22 cellular contexts compared by ENCODE assay signal in genomic region chr20:51368461-51369211, GRCh38.
DNase-seq lines count a peak whose midpoint lies in the region; ATAC-seq and TF ChIP-seq lines count a peak whose summit lies in the region.
"Had no signal": no experiment of that assay in that cellular context is flagged by ENCODE, and none has a peak within 500 bp of the region (broad histone marks: within the 10 kb centered on the region; RNA-seq: fewer than 3 reads in every experiment).

No MANE protein-coding gene starts in this region.

- no peak for DNase-seq in stimulated activated naive CD8-positive, alpha-beta T cell treated with anti-CD3 and anti-CD28 coated beads, Interleukin-15, Interleukin-2, amounts not matched to agents 100 U/mL and 50 U/mL, for 24 hours
- DNase-seq in stimulated activated naive CD8-positive, alpha-beta T cell treated with anti-CD3 and anti-CD28 coated beads, Interleukin-15, amount 100 ng/mL, for 72 hours = no peak
- DNase-seq in SW480 (ENCODE audit: low spot score) (peak; percentile 79), natural killer cell (no peak), NOMO-1 treated with DMSO at 0.1 percent for 48 hours (lab: John Stamatoyannopoulos, UW; ENCODE audit: unreplicated experiment) (no peak), progenitor cell of endocrine pancreas (ENCODE audit: low spot score, unreplicated experiment) (no peak)
- DNase-seq in CD4-positive, alpha-beta T cell = no peak
- DNase-seq: activated B cell treated with CpG ODN at 0.5 μM for 24 hours; activated naive CD8-positive, alpha-beta T cell treated with anti-CD3 and anti-CD28 coated beads for 36 hours; effector CD8-positive, alpha-beta T cell; foreskin keratinocyte; H9; left lung; midbrain; NCI-H1092; NCI-H1930; NCI-H2227 treated with DMSO at 0.1 percent for 48 hours; T-helper 9 cell had no signal

- H3K27ac ChIP-seq in CD4-positive, alpha-beta T cell (ENCODE audit: low read depth, low read length) = no peak overlapping the region
- H3K27ac ChIP-seq: foreskin keratinocyte, left lung had no signal

- POLR2A ChIA-PET in CD4-positive, alpha-beta T cell (lab: Charles Lee) = no interaction called here

- no peak overlapping the region for H3K4me3 Mint-ChIP-seq in stimulated activated naive CD8-positive, alpha-beta T cell treated with anti-CD3 and anti-CD28 coated beads, Interleukin-15, amount 100 ng/mL, for 72 hours
- H3K4me3 Mint-ChIP-seq in natural killer cell (no peak overlapping the region), progenitor cell of endocrine pancreas (ENCODE audit: low read depth) (no peak overlapping the region)
- H3K4me3 Mint-ChIP-seq in CD4-positive, alpha-beta T cell = no peak overlapping the region
- H3K4me3 Mint-ChIP-seq: activated B cell treated with CpG ODN at 0.5 μM for 24 hours; activated naive CD8-positive, alpha-beta T cell treated with anti-CD3 and anti-CD28 coated beads for 36 hours; H9 had no signal

- ATAC-seq in stimulated activated naive CD8-positive, alpha-beta T cell treated with anti-CD3 and anti-CD28 coated beads, Interleukin-15, Interleukin-2, amounts not matched to agents 100 U/mL and 50 U/mL, for 24 hours = peak; percentile 13
- no peak for ATAC-seq in stimulated activated naive CD8-positive, alpha-beta T cell treated with anti-CD3 and anti-CD28 coated beads, Interleukin-15, amount 100 ng/mL, for 72 hours
- ATAC-seq in natural killer cell (peak in 2 of 3 donors; percentile 26 to 28), GM19467 (IDR thresholded peaks at IDR 0.05; ENCODE audit: unreplicated experiment) (no peak)
- ATAC-seq in CD4-positive, alpha-beta T cell (ENCODE audit: poor library complexity) = no peak
- ATAC-seq: foreskin keratinocyte; left lung; naive thymus-derived CD8-positive, alpha-beta T cell; sciatic nerve had no signal

- H3K9me3 Mint-ChIP-seq in stimulated activated naive CD8-positive, alpha-beta T cell treated with anti-CD3 and anti-CD28 coated beads, Interleukin-15, amount 100 ng/mL, for 72 hours = peaks cover 5 to 6% of the 10 kb centered on the region in 2 donors
- H3K9me3 Mint-ChIP-seq in natural killer cell (peaks cover 2 to 4% of the 10 kb centered on the region in 2 donors), progenitor cell of endocrine pancreas (ENCODE audit: low read depth) (peaks cover 4% of the 10 kb centered on the region)
- H3K9me3 Mint-ChIP-seq in CD4-positive, alpha-beta T cell = peaks cover 3% of the 10 kb centered on the region

- peaks cover 2% of the 10 kb centered on the region for H3K9me3 ChIP-seq in CD4-positive, alpha-beta T cell (ENCODE audit: control insufficient read depth, low read length)

- H3K4me1 Mint-ChIP-seq in stimulated activated naive CD8-positive, alpha-beta T cell treated with anti-CD3 and anti-CD28 coated beads, Interleukin-15, amount 100 ng/mL, for 72 hours = peaks cover 16% of the 10 kb centered on the region
- H3K4me1 Mint-ChIP-seq in natural killer cell (peaks cover 17 to 18% of the 10 kb centered on the region in 2 donors), progenitor cell of endocrine pancreas (ENCODE audit: low read depth) (peaks cover 8% of the 10 kb centered on the region)
- H3K4me1 Mint-ChIP-seq in CD4-positive, alpha-beta T cell (ENCODE audit: low read depth) = no peaks in the 10 kb centered on the region

- no peaks in the 10 kb centered on the region for H3K27me3 Mint-ChIP-seq in stimulated activated naive CD8-positive, alpha-beta T cell treated with anti-CD3 and anti-CD28 coated beads, Interleukin-15, amount 100 ng/mL, for 72 hours
- H3K27me3 Mint-ChIP-seq in natural killer cell (ENCODE audit: low read depth in 2 of 2) (no peaks in the 10 kb centered on the region), progenitor cell of endocrine pancreas (peaks cover 15% of the 10 kb centered on the region)
- H3K27me3 Mint-ChIP-seq in CD4-positive, alpha-beta T cell = no peaks in the 10 kb centered on the region
- H3K27me3 Mint-ChIP-seq: activated naive CD8-positive, alpha-beta T cell treated with anti-CD3 and anti-CD28 coated beads for 36 hours had no signal

- no peak overlapping the region for H3K27ac Mint-ChIP-seq in stimulated activated naive CD8-positive, alpha-beta T cell treated with anti-CD3 and anti-CD28 coated beads, Interleukin-15, amount 100 ng/mL, for 72 hours
- H3K27ac Mint-ChIP-seq in natural killer cell (peak overlapping the region in 1 of 2 donors; percentile 51), progenitor cell of endocrine pancreas (no peak overlapping the region)
- H3K27ac Mint-ChIP-seq in CD4-positive, alpha-beta T cell = no peak overlapping the region
- H3K27ac Mint-ChIP-seq: activated B cell treated with CpG ODN at 0.5 μM for 24 hours; activated naive CD8-positive, alpha-beta T cell treated with anti-CD3 and anti-CD28 coated beads for 36 hours; activated T-helper 2 cell treated with anti-CD3 and anti-CD28 coated beads, Interferon-gamma antibody, Interleukin-2, Interleukin-4, amounts not matched to agents 10 μg/mL and 5 μg/mL and 100 μg/mL, durations not matched to agents 14 hours and 24 hours and 36 hours; H9; naive thymus-derived CD8-positive, alpha-beta T cell had no signal

- peaks cover 5% of the 10 kb centered on the region for H3K36me3 Mint-ChIP-seq in natural killer cell
- H3K36me3 Mint-ChIP-seq in CD4-positive, alpha-beta T cell (ENCODE audit: low read depth) = no peaks in the 10 kb centered on the region
- H3K36me3 Mint-ChIP-seq in progenitor cell of endocrine pancreas (ENCODE audit: insufficient read depth) = peaks cover 1% of the 10 kb centered on the region
- H3K36me3 Mint-ChIP-seq: activated naive CD8-positive, alpha-beta T cell treated with anti-CD3 and anti-CD28 coated beads for 36 hours had no signal

- intact Hi-C loops in natural killer cell (cut with micrococcal nuclease) = no loop called here
- intact Hi-C loops in CD4-positive, alpha-beta T cell (cut with DNase I, micrococcal nuclease) = no loop called here

- no peaks in the 10 kb centered on the region for H3K27me3 ChIP-seq in CD4-positive, alpha-beta T cell (ENCODE audit: control insufficient read depth, insufficient read depth, low read length)
- H3K27me3 ChIP-seq: left lung had no signal

- TF ChIP-seq CTCF in natural killer cell (IDR thresholded peaks at IDR 0.05) (no peak), progenitor cell of endocrine pancreas (IDR thresholded peaks at IDR 0.05; ENCODE audit: unreplicated experiment) (no peak)
- no peak for TF ChIP-seq CTCF in CD4-positive, alpha-beta T cell (IDR thresholded peaks at IDR 0.05)

- CTCF ChIA-PET in CD4-positive, alpha-beta T cell (lab: Charles Lee) = no interaction called here

Comparison
In these comparisons a context has a peak if more than half of its experiments do, and no peak if none do; other contexts are left out.
1. ATAC-seq: peak in stimulated activated naive CD8-positive, alpha-beta T cell treated with anti-CD3 and anti-CD28 coated beads, Interleukin-15, Interleukin-2, amounts not matched to agents 100 U/mL and 50 U/mL, for 24 hours (single experiment) and natural killer cell (2 of 3); none in stimulated activated naive CD8-positive, alpha-beta T cell treated with anti-CD3 and anti-CD28 coated beads, Interleukin-15, amount 100 ng/mL, for 72 hours (single experiment), GM19467 (single experiment) and CD4-positive, alpha-beta T cell (single experiment).